ENCODE assay signal across 25 cellular contexts in the genomic region with DNA sequence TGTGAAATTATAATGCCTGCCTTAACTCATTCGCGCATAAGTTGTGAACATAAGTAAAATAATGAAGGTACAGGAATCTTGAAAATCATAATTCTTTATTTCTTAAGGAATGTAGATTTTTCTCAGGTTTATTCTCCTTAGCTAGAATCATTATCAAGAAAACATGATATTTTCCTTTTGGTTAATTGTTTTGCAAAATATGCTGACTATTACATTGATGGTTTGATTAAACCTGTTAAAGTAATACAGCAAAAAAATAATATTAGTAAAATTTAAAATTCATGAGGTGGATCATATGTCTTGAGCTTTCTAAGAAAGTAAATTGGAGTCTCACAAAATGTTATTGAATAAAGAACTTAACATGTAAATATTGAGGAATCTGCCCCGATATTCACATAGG.
DNase-seq lines count a peak whose midpoint lies in the region; ATAC-seq, FAIRE-seq and TF ChIP-seq lines count a peak whose summit lies in the region.
"Had no signal": no experiment of that assay in that cellular context is flagged by ENCODE, and none has a peak within 500 bp of the region (broad histone marks: within the 10 kb centered on the region; RNA-seq: fewer than 3 reads in every experiment).

No MANE protein-coding gene starts in this region.

- TF ChIP-seq RAD21 in A549 (conservative IDR thresholded peaks at IDR 0.05 in 1 of 2, IDR thresholded peaks at IDR 0.05 in 1 of 2) (no peak), K562 (CRISPR knock-in tag; conservative IDR thresholded peaks at IDR 0.05 in 1 of 2, IDR thresholded peaks at IDR 0.05 in 1 of 2) (no peak)

- in situ Hi-C loops in K562 (cut with MboI), result no loop called here

- H4K20me1 ChIP-seq in K562 (replicated peaks; ENCODE audit: control insufficient read depth, insufficient read depth, low read length), result no peaks in the 10 kb centered on the region
- H4K20me1 ChIP-seq: BLaER1 had no signal

- H3K27ac ChIP-seq in A549, result no peak overlapping the region
- H3K27ac ChIP-seq in K562 (ENCODE audit: extremely low read depth, low read depth, low read length), result no peak overlapping the region
- H3K27ac ChIP-seq: BLaER1 had no signal

- BruUV-seq in K562 (replicated peaks; lab: Mats Ljungman, UMichigan), result no TSS peak

- H3K4me2 ChIP-seq in A549 (no peak overlapping the region), K562 (ENCODE audit: insufficient read depth, low read length) (no peak overlapping the region)
- H3K4me2 ChIP-seq: BLaER1 had no signal

- no peak overlapping the region for H3K9ac ChIP-seq in K562 (ENCODE audit: insufficient read depth in 1 of 2, low read depth in 2 of 2, low read length in 2 of 2)
- H3K9ac ChIP-seq: BLaER1 had no signal

- no peaks in the 10 kb centered on the region for H3K9me1 ChIP-seq in K562 (ENCODE audit: control insufficient read depth, insufficient read depth, low read length)

- TF ChIP-seq EP300 in A549 (IDR thresholded peaks at IDR 0.05) (no peak), K562 (IDR thresholded peaks at IDR 0.05; ENCODE audit: low read length) (no peak)

- no peak overlapping the region for H2AFZ ChIP-seq in K562 (ENCODE audit: low read depth, low read length)

- TF ChIP-seq POLR2A in A549 (IDR thresholded peaks at IDR 0.05; ENCODE audit: low read length) (no peak), K562 (conservative IDR thresholded peaks at IDR 0.05) (no peak)

- no peaks in the 10 kb centered on the region for H3K4me1 ChIP-seq in A549
- H3K4me1 ChIP-seq in K562 (replicated peaks in 1 of 2; ENCODE audit: control insufficient read depth in 2 of 2, insufficient read depth in 2 of 2, low read length in 2 of 2), result no peaks in the 10 kb centered on the region
- H3K4me1 ChIP-seq: BE2C, BLaER1 had no signal

- no peaks in the 10 kb centered on the region for H3K27me3 ChIP-seq in K562 (ENCODE audit: control insufficient read depth in 2 of 2, insufficient read depth in 2 of 2, low read length in 2 of 2)
- H3K27me3 ChIP-seq: BE2C, BLaER1 had no signal

- H3K79me2 ChIP-seq in K562 (ENCODE audit: control insufficient read depth, insufficient read depth, low read length), result no peaks in the 10 kb centered on the region

- TF ChIP-seq CTCF in A549 (IDR thresholded peaks at IDR 0.05) (no peak), K562 (IDR thresholded peaks at IDR 0.05 in 2 of 3, conservative IDR thresholded peaks at IDR 0.05 in 1 of 3; ENCODE audit: insufficient read depth in 2 of 3, low read depth in 1 of 3, low read length in 3 of 3) (no peak)

- no peaks in the 10 kb centered on the region for H3K36me3 ChIP-seq in K562 (ENCODE audit: control insufficient read depth, insufficient read depth, low read length)
- H3K36me3 ChIP-seq: BE2C, BLaER1 had no signal

- peak; percentile 6 for FAIRE-seq in A204.1 (lab: Jason Lieb, UNC)
- FAIRE-seq in A549 (lab: Jason Lieb, UNC), result no peak
- FAIRE-seq in K562 (lab: Jason Lieb, UNC), result no peak
- FAIRE-seq: GM12878, GM12892, GM18507 had no signal

- WGBS in A549 (ENCODE audit: missing lambda C conversion rate), result 81% methylated on average over 3 of the region's 3 CpGs
- WGBS in K562 (ENCODE audit: insufficient coverage, low coverage, missing lambda C conversion rate), result 11% methylated on average over 3 of the region's 3 CpGs

- POLR2A ChIA-PET in A549 (lab: Yijun Ruan, JAX) (no interaction called here), K562 (lab: Yijun Ruan, JAX) (no interaction called here)

- intact Hi-C loops in K562 (cut with micrococcal nuclease), result no loop called here

- DNase-seq in A549 (ENCODE audit: low read depth in 1 of 2, low spot score in 1 of 2), result no peak
- no peak for DNase-seq in K562 (ENCODE audit: extremely low read depth in 1 of 4, low spot score in 3 of 4)
- DNase-seq in HT-29 (ENCODE audit: low spot score), result no peak
- DNase-seq in NCI-H1436 (lab: John Stamatoyannopoulos, UW), result no peak
- no peak for DNase-seq in GM19240 (ENCODE audit: insufficient read length, low spot score)
- DNase-seq: 8988T; ACHN; BE2C; C1 segment of cervical spinal cord; CD4-positive, alpha-beta memory T cell; CD4-positive, CD25-positive, alpha-beta regulatory T cell; CD8-positive, alpha-beta memory T cell; COR-L47; DMS 273 treated with DMSO at 0.1 percent for 48 hours; DMS153; DMS53; DMS79; DND-41; EL; GDM1 had no signal

- ATAC-seq in A549 (no peak), K562 (no peak)
- ATAC-seq: GM12878 had no signal

- CTCF ChIA-PET in A549 (lab: Yijun Ruan, JAX) (no interaction called here), K562 (lab: Yijun Ruan, JAX; ENCODE audit: low intra/inter-chr PET ratio) (no interaction called here)

- H3K4me3 ChIP-seq in A549, result no peak overlapping the region
- H3K4me3 ChIP-seq in K562, result no peak overlapping the region
- H3K4me3 ChIP-seq: BLaER1, GM12878 had no signal

- H3K9me3 ChIP-seq in A549 (no peaks in the 10 kb centered on the region), K562 (replicated peaks; ENCODE audit: control insufficient read depth, insufficient read depth, low read depth, low read length) (no peaks in the 10 kb centered on the region)
- H3K9me3 ChIP-seq: BE2C, BLaER1 had no signal

TF ChIP-seq in A549, 52 proteins besides CTCF, POLR2A, EP300 and RAD21:
- TF ChIP-seq CHD2 (IDR thresholded peaks at IDR 0.05; ENCODE audit: low read length, partially characterized antibody), result no peak
- no peak for TF ChIP-seq SMC3 (IDR thresholded peaks at IDR 0.05)
- peak; percentile 15 for TF ChIP-seq MAFK (IDR thresholded peaks at IDR 0.05; ENCODE audit: partially characterized antibody)
- TF ChIP-seq, protein P1, sequence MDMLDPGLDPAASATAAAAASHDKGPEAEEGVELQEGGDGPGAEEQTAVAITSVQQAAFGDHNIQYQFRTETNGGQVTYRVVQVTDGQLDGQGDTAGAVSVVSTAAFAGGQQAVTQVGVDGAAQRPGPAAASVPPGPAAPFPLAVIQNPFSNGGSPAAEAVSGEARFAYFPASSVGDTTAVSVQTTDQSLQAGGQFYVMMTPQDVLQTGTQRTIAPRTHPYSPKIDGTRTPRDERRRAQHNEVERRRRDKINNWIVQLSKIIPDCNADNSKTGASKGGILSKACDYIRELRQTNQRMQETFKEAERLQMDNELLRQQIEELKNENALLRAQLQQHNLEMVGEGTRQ (IDR thresholded peaks at IDR 0.05), result no peak

TF ChIP-seq in K562, 482 proteins besides CTCF, POLR2A, EP300 and RAD21:
- peak; percentile 57 for TF ChIP-seq ZNF316 (IDR thresholded peaks at IDR 0.05)
- TF ChIP-seq, protein P2, sequence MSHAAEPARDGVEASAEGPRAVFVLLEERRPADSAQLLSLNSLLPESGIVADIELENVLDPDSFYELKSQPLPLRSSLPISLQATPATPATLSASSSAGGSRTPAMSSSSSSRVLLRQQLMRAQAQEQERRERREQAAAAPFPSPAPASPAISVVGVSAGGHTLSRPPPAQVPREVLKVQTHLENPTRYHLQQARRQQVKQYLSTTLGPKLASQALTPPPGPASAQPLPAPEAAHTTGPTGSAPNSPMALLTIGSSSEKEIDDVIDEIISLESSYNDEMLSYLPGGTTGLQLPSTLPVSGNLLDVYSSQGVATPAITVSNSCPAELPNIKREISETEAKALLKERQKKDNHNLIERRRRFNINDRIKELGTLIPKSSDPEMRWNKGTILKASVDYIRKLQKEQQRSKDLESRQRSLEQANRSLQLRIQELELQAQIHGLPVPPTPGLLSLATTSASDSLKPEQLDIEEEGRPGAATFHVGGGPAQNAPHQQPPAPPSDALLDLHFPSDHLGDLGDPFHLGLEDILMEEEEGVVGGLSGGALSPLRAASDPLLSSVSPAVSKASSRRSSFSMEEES (CRISPR knock-in tag; IDR thresholded peaks at IDR 0.05), result no peak
